2 cellular contexts compared by ENCODE assay signal in genomic region chr12:54005853-54006699, GRCh38.
TF ChIP-seq lines count a peak whose summit lies in the region.

No MANE protein-coding gene starts in this region.

TF ChIP-seq in A549, 52 proteins besides CTCF, POLR2A, EP300 and RAD21:
- peak; percentile 44; the same call in 1 of the 2 replicates for TF ChIP-seq E2F6 (IDR thresholded peaks at IDR 0.05; ENCODE audit: borderline replicate concordance, low read depth)
- no peak for TF ChIP-seq KDM1A (IDR thresholded peaks at IDR 0.05; ENCODE audit: low read depth)
- peak; percentile 97 for TF ChIP-seq SMC3 (IDR thresholded peaks at IDR 0.05)
- peak; percentile 54; the same call in 1 of the 2 replicates for TF ChIP-seq MAX (IDR thresholded peaks at IDR 0.05)

TF ChIP-seq in neural cell, 6 proteins besides CTCF, POLR2A, EP300 and RAD21:
- TF ChIP-seq SMC3 (conservative IDR thresholded peaks at IDR 0.05; ENCODE audit: poor library complexity) (peak; percentile 95), MXI1 (conservative IDR thresholded peaks at IDR 0.05; ENCODE audit: poor library complexity, severe bottlenecking) (no peak)
